ENCODE assay signal across 17 cellular contexts in the genomic region with DNA sequence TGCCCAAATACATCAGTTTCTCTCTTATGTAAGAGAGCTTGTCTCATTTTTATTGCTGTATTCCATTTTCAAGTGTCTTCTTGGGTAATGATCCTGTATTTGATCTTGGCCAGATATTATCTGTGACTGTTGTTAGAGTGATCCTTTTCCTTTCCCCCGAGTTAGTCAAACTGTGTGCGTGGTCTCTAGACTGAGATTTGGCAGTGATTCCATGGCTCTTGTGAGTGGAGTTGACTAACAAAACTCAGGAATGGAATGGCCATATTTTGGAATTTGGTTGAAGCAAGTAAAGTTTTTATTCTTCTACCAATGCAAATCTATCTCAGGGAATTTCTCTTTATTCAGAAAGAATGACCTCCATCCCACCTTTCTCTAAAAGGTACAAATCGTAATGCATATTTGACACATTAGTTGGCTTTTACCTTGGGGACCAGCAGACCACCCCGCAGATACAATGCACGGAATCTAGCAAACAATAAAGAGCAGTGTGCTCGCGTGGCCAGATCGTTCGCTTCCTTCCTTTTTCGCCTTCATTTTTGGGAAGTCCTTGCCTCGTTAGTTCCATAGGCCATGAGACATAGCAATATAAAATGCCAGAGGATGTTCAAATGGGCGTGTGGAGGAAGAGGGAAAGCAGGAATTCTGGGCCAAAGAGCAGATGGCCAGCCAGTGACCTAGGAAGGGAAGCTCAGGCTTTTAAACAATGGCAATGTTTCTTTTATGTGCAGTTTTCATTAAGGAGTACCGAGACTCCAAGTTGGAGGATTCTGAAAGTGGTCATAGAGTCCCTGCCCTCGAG. TPM values are rescaled to one million over a fixed set of nuclear protein-coding genes. Genes with fewer than 3 reads are reported as not detected.
DNase-seq lines count a peak whose midpoint lies in the region; ATAC-seq and TF ChIP-seq lines count a peak whose summit lies in the region.
"Had no signal": no experiment of that assay in that cellular context is flagged by ENCODE, and none has a peak within 500 bp of the region (broad histone marks: within the 10 kb centered on the region; RNA-seq: fewer than 3 reads in every experiment).

No MANE protein-coding gene starts in this region.

- no peak for TF ChIP-seq CTCF in heart left ventricle (IDR thresholded peaks at IDR 0.05)
- no peak for TF ChIP-seq CTCF in mucosa of descending colon (IDR thresholded peaks at IDR 0.05)
- no peak for TF ChIP-seq CTCF in upper lobe of left lung (IDR thresholded peaks at IDR 0.05)
- no peak for TF ChIP-seq CTCF in PC-3 (conservative IDR thresholded peaks at IDR 0.05; ENCODE audit: low read depth, low read length)

- POLR2A ChIA-PET in PC-3 (lab: Charles Lee; ENCODE audit: unreplicated experiment), result no interaction called here

- no peaks in the 10 kb centered on the region for H3K9me2 ChIP-seq in PC-3 (replicated peaks; ENCODE audit: low read length)

- H3K27me3 ChIP-seq in heart left ventricle, result no peaks in the 10 kb centered on the region
- H3K27me3 ChIP-seq in upper lobe of left lung, result no peaks in the 10 kb centered on the region
- no peaks in the 10 kb centered on the region for H3K27me3 ChIP-seq in PC-3 (ENCODE audit: low read length)

- H3K9ac ChIP-seq in PC-3 (ENCODE audit: low read length), result no peak overlapping the region

- H3K36me3 Mint-ChIP-seq in T-helper 2 cell treated with Interferon-gamma antibody and Interleukin-4, amounts not matched to agents 5 μg/mL and 100 μg/mL, for 36 hours (ENCODE audit: low read depth), result no peaks in the 10 kb centered on the region
- H3K36me3 Mint-ChIP-seq: mesothelial cell of epicardium had no signal

- H4K20me1 ChIP-seq in PC-3 (ENCODE audit: low read length), result no peaks in the 10 kb centered on the region

- intact Hi-C loops in heart left ventricle (cut with DNase I) (no loop called here), cardiac septum (cut with DNase I) (loop anchor here (5.0 kb wide), 1 partner anchor 123 kb away; no protein-coding TSS in a partner anchor), mucosa of descending colon (cut with DNase I, micrococcal nuclease) (no loop called here), PC-3 (cut with micrococcal nuclease) (no loop called here)

- no TSS peak for BruUV-seq in PC-3 (replicated peaks; lab: Mats Ljungman, UMichigan)

- TF ChIP-seq EP300 in upper lobe of left lung (IDR thresholded peaks at IDR 0.05), result no peak

- peaks cover 0 to 16% (median 0%) of the 10 kb centered on the region in 9 donors for H3K36me3 ChIP-seq in heart left ventricle
- no peaks in the 10 kb centered on the region for H3K36me3 ChIP-seq in mucosa of descending colon (ENCODE audit: low read depth)
- H3K36me3 ChIP-seq in upper lobe of left lung, result peaks cover 0 to 5% (median 0%) of the 10 kb centered on the region in 4 donors
- no peaks in the 10 kb centered on the region for H3K36me3 ChIP-seq in PC-3 (ENCODE audit: low read depth, low read length)
- H3K36me3 ChIP-seq: thoracic aorta had no signal

- DNase-seq in heart left ventricle, result peak in 1 of 5 donors; percentile 33
- no peak for DNase-seq in cardiac septum (ENCODE audit: low spot score)
- peak; percentile 81 to 84 for DNase-seq in dermis microvascular lymphatic vessel endothelial cell (ENCODE audit: low read depth in 2 of 2)
- no peak for DNase-seq in mucosa of descending colon
- no peak for DNase-seq in upper lobe of left lung
- no peak for DNase-seq in PC-3
- no peak for DNase-seq in T-helper 2 cell treated with Interferon-gamma antibody and Interleukin-4, amounts not matched to agents 5 μg/mL and 100 μg/mL, for 36 hours (ENCODE audit: low spot score)
- DNase-seq: 8988T; activated CD4-positive, alpha-beta T cell treated with anti-CD3 and anti-CD28 coated beads, Interleukin-2, amount 10 ng/mL, durations not matched to agents 24 days and 14 days; activated effector memory CD4-positive, alpha-beta T cell treated with anti-CD3 and anti-CD28 coated beads, Interleukin-2, amount 50 U/mL, for 16 hours; central memory CD4-positive, alpha-beta T cell; NCI-H1417; NCI-H69; SW 1271 had no signal

- no peak overlapping the region for H2AFZ ChIP-seq in PC-3 (ENCODE audit: low read length)

- H3K79me2 ChIP-seq in PC-3 (ENCODE audit: low read length), result no peaks in the 10 kb centered on the region

- H3K4me1 ChIP-seq in heart left ventricle (peaks cover 4 to 97% (median 83%) of the 10 kb centered on the region in 12 donors), mucosa of descending colon (ENCODE audit: low read depth) (peaks cover 15% of the 10 kb centered on the region), upper lobe of left lung (peaks cover 35 to 65% (median 39%) of the 10 kb centered on the region in 4 donors), PC-3 (ENCODE audit: insufficient read depth, low read length) (no peaks in the 10 kb centered on the region)

- H3K4me1 Mint-ChIP-seq in T-helper 2 cell treated with Interferon-gamma antibody and Interleukin-4, amounts not matched to agents 5 μg/mL and 100 μg/mL, for 36 hours (ENCODE audit: low read depth), result peaks cover 4% of the 10 kb centered on the region

- no peak overlapping the region for H3K4me3 ChIP-seq in heart left ventricle
- H3K4me3 ChIP-seq in mucosa of descending colon, result no peak overlapping the region
- H3K4me3 ChIP-seq in upper lobe of left lung, result no peak overlapping the region
- no peak overlapping the region for H3K4me3 ChIP-seq in PC-3 (ENCODE audit: low read length)
- H3K4me3 ChIP-seq: thoracic aorta had no signal

- WGBS in heart left ventricle, 4 donors, result 58 to 63% (median 60%) methylated on average over 14 of the region's 14 CpGs
- 46 to 53% methylated on average over 14 of the region's 14 CpGs for WGBS in upper lobe of left lung, 2 donors

- TF ChIP-seq POLR2A in heart left ventricle (IDR thresholded peaks at IDR 0.05), result no peak
- no peak for TF ChIP-seq POLR2A in upper lobe of left lung (IDR thresholded peaks at IDR 0.05)

- H3K4me3 Mint-ChIP-seq in T-helper 2 cell treated with Interferon-gamma antibody and Interleukin-4, amounts not matched to agents 5 μg/mL and 100 μg/mL, for 36 hours, result no peak overlapping the region
- H3K4me3 Mint-ChIP-seq: activated CD4-positive, alpha-beta T cell treated with anti-CD3 and anti-CD28 coated beads, Interleukin-2, amount 10 ng/mL, durations not matched to agents 24 days and 14 days; mesothelial cell of epicardium had no signal

- no peak overlapping the region for H3K4me2 ChIP-seq in PC-3 (ENCODE audit: low read length)

- ATAC-seq in heart left ventricle (peak in 3 of 4 donors; percentile 20 to 36 (median 25)), mucosa of descending colon (peak; percentile 60), upper lobe of left lung (ENCODE audit: low FRiP score in 2 of 2) (peak in 1 of 2 donors; percentile 38), PC-3 (no peak)
- no peak for ATAC-seq in activated CD4-positive, CD25-positive, alpha-beta regulatory T cell treated with anti-CD3 and anti-CD28 coated beads, Interleukin-2, amount 50 U/mL, for 24 hours

- no peaks in the 10 kb centered on the region for H3K27me3 Mint-ChIP-seq in T-helper 2 cell treated with Interferon-gamma antibody and Interleukin-4, amounts not matched to agents 5 μg/mL and 100 μg/mL, for 36 hours (ENCODE audit: low read depth)
- H3K27me3 Mint-ChIP-seq: activated CD4-positive, alpha-beta T cell treated with anti-CD3 and anti-CD28 coated beads, Interleukin-2, amount 10 ng/mL, durations not matched to agents 24 days and 14 days had no signal

- H3K27ac ChIP-seq in heart left ventricle (peak overlapping the region in 9 of 12 donors; percentile 5 to 70 (median 41)), upper lobe of left lung (peak overlapping the region in 3 of 4 donors; percentile 25 to 74 (median 42)), PC-3 (ENCODE audit: low read length) (no peak overlapping the region)

- CTCF ChIA-PET in PC-3 (lab: Charles Lee), result no interaction called here

- no peak overlapping the region for H3K27ac Mint-ChIP-seq in T-helper 2 cell treated with Interferon-gamma antibody and Interleukin-4, amounts not matched to agents 5 μg/mL and 100 μg/mL, for 36 hours
- H3K27ac Mint-ChIP-seq: mesothelial cell of epicardium had no signal

- H3K9me3 ChIP-seq in heart left ventricle, result no peaks in the 10 kb centered on the region
- no peaks in the 10 kb centered on the region for H3K9me3 ChIP-seq in mucosa of descending colon
- H3K9me3 ChIP-seq in upper lobe of left lung, result no peaks in the 10 kb centered on the region
- no peaks in the 10 kb centered on the region for H3K9me3 ChIP-seq in PC-3 (ENCODE audit: low read length)
- H3K9me3 ChIP-seq: thoracic aorta had no signal

- H3F3A ChIP-seq in PC-3 (ENCODE audit: low read length, unreplicated experiment), result no peaks in the 10 kb centered on the region

- H3K9me3 Mint-ChIP-seq in T-helper 2 cell treated with Interferon-gamma antibody and Interleukin-4, amounts not matched to agents 5 μg/mL and 100 μg/mL, for 36 hours, result no peaks in the 10 kb centered on the region
- H3K9me3 Mint-ChIP-seq: activated CD4-positive, alpha-beta T cell treated with anti-CD3 and anti-CD28 coated beads, Interleukin-2, amount 10 ng/mL, durations not matched to agents 24 days and 14 days; mesothelial cell of epicardium had no signal

RNA-seq across cellular contexts. Expression of gene ETV6, which starts 24.4 kb away (rescaled TPM):
- total RNA-seq in heart left ventricle (10 to 100 TPM in 8 of 9 donors, 1 to 10 TPM in 1; 7.1 to 37.3 (median 14.4) TPM), cardiac septum (18.4 TPM), dermis microvascular lymphatic vessel endothelial cell (7.3 and 9.0 TPM in 2 replicates), mucosa of descending colon (10 to 100 TPM; 60.9 to 74.3 (median 72.8) TPM), upper lobe of left lung (10 to 100 TPM; 22.2 to 93.2 (median 37.5) TPM), PC-3 (2014; rRNA removed) (5.0 and 6.6 TPM in 2 replicates)
- polyA plus RNA-seq in heart left ventricle, result 1 to 10 TPM; 3.9 to 4.3 TPM

Comparison
In these comparisons a context has a peak if more than half of its experiments do, and no peak if none do; other contexts are left out.
1. ATAC-seq: peak in heart left ventricle (3 of 4) and mucosa of descending colon (single experiment); none in PC-3 (single experiment) and activated CD4-positive, CD25-positive, alpha-beta regulatory T cell treated with anti-CD3 and anti-CD28 coated beads, Interleukin-2, amount 50 U/mL, for 24 hours (0 of 2).
2. DNase-seq: peak in dermis microvascular lymphatic vessel endothelial cell (2 of 2); none in cardiac septum (single experiment), mucosa of descending colon (0 of 3), upper lobe of left lung (0 of 2), PC-3 (single experiment) and T-helper 2 cell treated with Interferon-gamma antibody and Interleukin-4, amounts not matched to agents 5 μg/mL and 100 μg/mL, for 36 hours (single experiment).